In genomic region chr22:46064236-46064965, GRCh38 we compare ENCODE assay signal across 10 cellular contexts.
DNase-seq lines count a peak whose midpoint lies in the region; ATAC-seq and TF ChIP-seq lines count a peak whose summit lies in the region.
"Had no signal": no experiment of that assay in that cellular context is flagged by ENCODE, and none has a peak within 500 bp of the region (broad histone marks: within the 10 kb centered on the region; RNA-seq: fewer than 3 reads in every experiment).

No MANE protein-coding gene starts in this region.

- DNase-seq in GM04504 (ENCODE audit: low read depth) (peak; percentile 28), glutamatergic neuron (peak; percentile 16), WERI-Rb-1 (no peak), HUDEP-2 (lab: John Stamatoyannopoulos, UW; ENCODE audit: unreplicated experiment in 76 of 76) (no peak), NCI-H774 (lab: John Stamatoyannopoulos, UW) (no peak)
- DNase-seq in stimulated activated naive B cell treated with anti-CD40 and anti-IgM and Interleukin-4, amounts not matched to agents 10 μg/mL and 1 μg/mL and 100 μg/mL, for 72 hours, result no peak
- DNase-seq: activated naive CD4-positive, alpha-beta T cell treated with anti-CD3 and anti-CD28 coated beads, Interleukin-2, amount 10 ng/mL, durations not matched to agents 7 days and 5 days; T-cell had no signal

- H3K9me3 ChIP-seq in skeletal muscle tissue (ENCODE audit: control insufficient read depth in 3 of 3, low read length in 3 of 3) (no peaks in the 10 kb centered on the region), WERI-Rb-1 (ENCODE audit: severe bottlenecking) (no peaks in the 10 kb centered on the region)

- H3K4me3 ChIP-seq in skeletal muscle tissue (ENCODE audit: low read length in 3 of 3) (peak overlapping the region; percentile 52 to 75 (median 61)), WERI-Rb-1 (ENCODE audit: low read depth, low read length) (no peak overlapping the region)

- peak overlapping the region; percentile 95 to 99 (median 97) for H3K9ac ChIP-seq in skeletal muscle tissue (ENCODE audit: low read depth in 1 of 3, low read length in 3 of 3)

- peaks cover 17% of the 10 kb centered on the region for H3K27me3 Mint-ChIP-seq in glutamatergic neuron (ENCODE audit: unreplicated experiment)
- H3K27me3 Mint-ChIP-seq in stimulated activated naive B cell treated with anti-CD40 and anti-IgM and Interleukin-4, amounts not matched to agents 10 μg/mL and 1 μg/mL and 100 μg/mL, for 72 hours, result no peaks in the 10 kb centered on the region
- H3K27me3 Mint-ChIP-seq: T-cell had no signal

- no peak for TF ChIP-seq CTCF in glutamatergic neuron (IDR thresholded peaks at IDR 0.05; ENCODE audit: partially characterized antibody, unreplicated experiment)
- no peak for TF ChIP-seq CTCF in WERI-Rb-1 (IDR thresholded peaks at IDR 0.05; ENCODE audit: low read depth, low read length)

- H3K9me3 Mint-ChIP-seq in glutamatergic neuron (ENCODE audit: unreplicated experiment), result peaks cover 2% of the 10 kb centered on the region
- H3K9me3 Mint-ChIP-seq in stimulated activated naive B cell treated with anti-CD40 and anti-IgM and Interleukin-4, amounts not matched to agents 10 μg/mL and 1 μg/mL and 100 μg/mL, for 72 hours, result no peaks in the 10 kb centered on the region
- H3K9me3 Mint-ChIP-seq: activated naive CD4-positive, alpha-beta T cell treated with anti-CD3 and anti-CD28 coated beads, Interleukin-2, amount 10 ng/mL, durations not matched to agents 7 days and 5 days; T-cell had no signal

- no peak overlapping the region for H3K27ac Mint-ChIP-seq in glutamatergic neuron (ENCODE audit: unreplicated experiment)
- H3K27ac Mint-ChIP-seq in stimulated activated naive B cell treated with anti-CD40 and anti-IgM and Interleukin-4, amounts not matched to agents 10 μg/mL and 1 μg/mL and 100 μg/mL, for 72 hours, result no peak overlapping the region

- no peaks in the 10 kb centered on the region for H3K36me3 ChIP-seq in skeletal muscle tissue (ENCODE audit: control insufficient read depth in 3 of 3, insufficient read depth in 3 of 3, low read length in 3 of 3)
- no peaks in the 10 kb centered on the region for H3K36me3 ChIP-seq in WERI-Rb-1

- no peaks in the 10 kb centered on the region for H3K27me3 ChIP-seq in skeletal muscle tissue (ENCODE audit: control insufficient read depth in 3 of 3, insufficient read depth in 3 of 3, low read length in 3 of 3)
- no peaks in the 10 kb centered on the region for H3K27me3 ChIP-seq in WERI-Rb-1 (ENCODE audit: insufficient read depth, low read depth, severe bottlenecking)

- H3K27ac ChIP-seq in skeletal muscle tissue (ENCODE audit: low read depth, low read length), result peak overlapping the region; percentile 98
- H3K27ac ChIP-seq in WERI-Rb-1, result no peak overlapping the region

- peak; percentile 42 for ATAC-seq in SK-N-SH treated with all-trans-retinoic acid at 6 μM for 48 hours
- ATAC-seq in stimulated activated naive B cell treated with anti-CD40 and anti-IgM and Interleukin-4, amounts not matched to agents 10 μg/mL and 1 μg/mL and 100 μg/mL, for 72 hours (replicated peaks), result no peak
- ATAC-seq: T-cell had no signal

- peaks cover 57 to 81% (median 65%) of the 10 kb centered on the region in 3 donors for H3K4me1 ChIP-seq in skeletal muscle tissue (ENCODE audit: control insufficient read depth in 3 of 3, insufficient read depth in 3 of 3, low read length in 3 of 3)

- no peak overlapping the region for H3K4me3 Mint-ChIP-seq in glutamatergic neuron (ENCODE audit: unreplicated experiment)
- no peak overlapping the region for H3K4me3 Mint-ChIP-seq in stimulated activated naive B cell treated with anti-CD40 and anti-IgM and Interleukin-4, amounts not matched to agents 10 μg/mL and 1 μg/mL and 100 μg/mL, for 72 hours
- H3K4me3 Mint-ChIP-seq: activated naive CD4-positive, alpha-beta T cell treated with anti-CD3 and anti-CD28 coated beads, Interleukin-2, amount 10 ng/mL, durations not matched to agents 7 days and 5 days; T-cell had no signal

- no peaks in the 10 kb centered on the region for H3K4me1 Mint-ChIP-seq in glutamatergic neuron (ENCODE audit: low read depth, unreplicated experiment)
- peaks cover 24 to 46% of the 10 kb centered on the region in 2 donors for H3K4me1 Mint-ChIP-seq in stimulated activated naive B cell treated with anti-CD40 and anti-IgM and Interleukin-4, amounts not matched to agents 10 μg/mL and 1 μg/mL and 100 μg/mL, for 72 hours

- H3K36me3 Mint-ChIP-seq in glutamatergic neuron (ENCODE audit: unreplicated experiment), result peaks cover 6% of the 10 kb centered on the region
- H3K36me3 Mint-ChIP-seq in stimulated activated naive B cell treated with anti-CD40 and anti-IgM and Interleukin-4, amounts not matched to agents 10 μg/mL and 1 μg/mL and 100 μg/mL, for 72 hours, result peaks cover 4 to 16% of the 10 kb centered on the region in 2 donors

TF ChIP-seq in SK-N-SH treated with all-trans-retinoic acid at 6 μM for 48 hours, 23 proteins besides CTCF, POLR2A, EP300 and RAD21:
- TF ChIP-seq SNAI2 (CRISPR knock-in tag; IDR thresholded peaks at IDR 0.05), result no peak
- no peak for TF ChIP-seq POU6F1 (CRISPR knock-in tag; IDR thresholded peaks at IDR 0.05; ENCODE audit: borderline replicate concordance, low read depth)

Comparison
In these comparisons a context has a peak if more than half of its experiments do, and no peak if none do; other contexts are left out.
1. DNase-seq: peak in GM04504 (single experiment) and glutamatergic neuron (single experiment); none in WERI-Rb-1 (single experiment), stimulated activated naive B cell treated with anti-CD40 and anti-IgM and Interleukin-4, amounts not matched to agents 10 μg/mL and 1 μg/mL and 100 μg/mL, for 72 hours (single experiment), HUDEP-2 (0 of 76) and NCI-H774 (single experiment).